5 cellular contexts compared by ENCODE assay signal in the genomic region with DNA sequence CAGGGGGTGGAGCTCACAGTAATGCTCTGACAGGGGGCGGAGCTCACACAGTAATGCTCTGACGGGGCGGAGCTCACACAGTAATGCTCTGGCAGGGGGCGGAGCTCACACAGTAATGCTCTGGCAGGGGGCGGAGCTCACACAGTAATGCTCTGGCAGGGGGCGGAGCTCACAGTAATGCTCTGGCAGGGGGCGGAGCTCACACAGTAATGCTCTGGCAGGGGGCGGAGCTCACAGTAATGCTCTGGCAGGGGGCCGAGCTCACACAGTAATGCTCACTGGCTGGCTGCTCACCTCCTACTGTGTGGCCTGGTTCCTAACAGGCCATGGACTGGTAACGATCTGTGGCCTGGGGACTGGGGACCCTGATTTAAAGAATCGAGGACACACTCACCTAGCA. TPM values are rescaled to one million over a fixed set of nuclear protein-coding genes. Genes with fewer than 3 reads are reported as not detected.
A peak's percentile ranks its signal among the peaks of the same experiment; 100 is the strongest.
DNase-seq lines count a peak whose midpoint lies in the region.
"Not testable (repeated sequence)": the region's sequence is repeated elsewhere in the genome, so short reads cannot be mapped to it uniquely, and the experiment has no call there.

No MANE protein-coding gene starts in this region.

- H3K4me2 ChIP-seq in mesendoderm (ENCODE audit: low read length), result not testable (repeated sequence)

- H3K36me3 ChIP-seq in mesendoderm (ENCODE audit: control insufficient read depth, insufficient read depth, low read length), result not testable (repeated sequence)

- not testable (repeated sequence) for H2BK15ac ChIP-seq in mesendoderm (replicated peaks; ENCODE audit: low read depth)

- H3K27ac ChIP-seq in mesendoderm (ENCODE audit: low read depth, low read length), result not testable (repeated sequence)

- not testable (repeated sequence) for H3K9ac ChIP-seq in mesendoderm (ENCODE audit: low read length)

- H3K79me1 ChIP-seq in mesendoderm (ENCODE audit: low read length), result not testable (repeated sequence)

- H3K27me3 Mint-ChIP-seq in T-helper 2 cell treated with Interferon-gamma antibody and Interleukin-4, amounts not matched to agents 5 μg/mL and 100 μg/mL, for 36 hours (ENCODE audit: low read depth), result not testable (repeated sequence)

- not testable (repeated sequence) for H2BK5ac ChIP-seq in mesendoderm (ENCODE audit: low read length)

- H4K5ac ChIP-seq in mesendoderm (ENCODE audit: low read length), result not testable (repeated sequence)

- H3K4me1 ChIP-seq in mesendoderm (ENCODE audit: control insufficient read depth, low read depth, low read length), result not testable (repeated sequence)

- not testable (repeated sequence) for H3K56ac ChIP-seq in mesendoderm (ENCODE audit: low read length)

- not testable (repeated sequence) for H4K8ac ChIP-seq in mesendoderm (ENCODE audit: low read depth, low read length)

- not testable (repeated sequence) for H3K18ac ChIP-seq in mesendoderm (ENCODE audit: low read length)

- H3K4me3 Mint-ChIP-seq in T-helper 2 cell treated with Interferon-gamma antibody and Interleukin-4, amounts not matched to agents 5 μg/mL and 100 μg/mL, for 36 hours, result not testable (repeated sequence)

- not testable (repeated sequence) for H3K9me3 Mint-ChIP-seq in T-helper 2 cell treated with Interferon-gamma antibody and Interleukin-4, amounts not matched to agents 5 μg/mL and 100 μg/mL, for 36 hours

- H3K27me3 ChIP-seq in mesendoderm (ENCODE audit: insufficient read depth, low read length, poor library complexity), result not testable (repeated sequence)

- not testable (repeated sequence) for H3K4me3 ChIP-seq in mesendoderm (ENCODE audit: low read length)

- peaks cover 14% of the 10 kb centered on the region for H3K4me1 Mint-ChIP-seq in T-helper 2 cell treated with Interferon-gamma antibody and Interleukin-4, amounts not matched to agents 5 μg/mL and 100 μg/mL, for 36 hours (ENCODE audit: low read depth)

- not testable (repeated sequence) for H3K79me2 ChIP-seq in mesendoderm (ENCODE audit: control insufficient read depth, insufficient read depth, low read length)

- peaks cover 51% of the 10 kb centered on the region for H3K36me3 Mint-ChIP-seq in T-helper 2 cell treated with Interferon-gamma antibody and Interleukin-4, amounts not matched to agents 5 μg/mL and 100 μg/mL, for 36 hours (ENCODE audit: low read depth)

- not testable (repeated sequence) for H2BK120ac ChIP-seq in mesendoderm (ENCODE audit: low read depth, low read length)

- peak overlapping the region; percentile 55 for H3K27ac Mint-ChIP-seq in T-helper 2 cell treated with Interferon-gamma antibody and Interleukin-4, amounts not matched to agents 5 μg/mL and 100 μg/mL, for 36 hours

- intact Hi-C loops in cardiac septum (cut with DNase I); posterior vena cava (cut with DNase I): not testable (repeated sequence)

- H3K23ac ChIP-seq in mesendoderm (ENCODE audit: low read length), result not testable (repeated sequence)

- DNase-seq in T-helper 2 cell treated with Interferon-gamma antibody and Interleukin-4, amounts not matched to agents 5 μg/mL and 100 μg/mL, for 36 hours (ENCODE audit: low spot score), result not testable (repeated sequence)
- peak; percentile 52 for DNase-seq in activated CD8-positive, alpha-beta memory T cell treated with anti-CD3 and anti-CD28 coated beads, Interleukin-2, amount 50 U/mL, for 48 hours
- DNase-seq in cardiac septum (ENCODE audit: low spot score) (peak; percentile 74), mesendoderm (peak; percentile 5), posterior vena cava (ENCODE audit: low spot score) (peak; percentile 23)

- WGBS in mesendoderm (ENCODE audit: extremely low coverage, insufficient coverage, low lambda C conversion rate), result no CpG with 5 or more reads among the region's 11 CpGs

- H3K4ac ChIP-seq in mesendoderm (ENCODE audit: low read depth, low read length), result not testable (repeated sequence)

- H2AK5ac ChIP-seq in mesendoderm (ENCODE audit: low read length), result not testable (repeated sequence)

RNA-seq across cellular contexts. Expression of gene TNK2, which starts 53.9 kb away (rescaled TPM):
- total RNA-seq in cardiac septum (48.3 TPM), posterior vena cava (10 to 100 TPM; 24.3 to 34.1 TPM)
- polyA plus RNA-seq in mesendoderm (2013, experiment 1 of 2), result 10.7 TPM
- 10.4 TPM for polyA plus RNA-seq in mesendoderm (2013, experiment 2 of 2)
